ENCODE assay signal across 8 cellular contexts in the genomic region with DNA sequence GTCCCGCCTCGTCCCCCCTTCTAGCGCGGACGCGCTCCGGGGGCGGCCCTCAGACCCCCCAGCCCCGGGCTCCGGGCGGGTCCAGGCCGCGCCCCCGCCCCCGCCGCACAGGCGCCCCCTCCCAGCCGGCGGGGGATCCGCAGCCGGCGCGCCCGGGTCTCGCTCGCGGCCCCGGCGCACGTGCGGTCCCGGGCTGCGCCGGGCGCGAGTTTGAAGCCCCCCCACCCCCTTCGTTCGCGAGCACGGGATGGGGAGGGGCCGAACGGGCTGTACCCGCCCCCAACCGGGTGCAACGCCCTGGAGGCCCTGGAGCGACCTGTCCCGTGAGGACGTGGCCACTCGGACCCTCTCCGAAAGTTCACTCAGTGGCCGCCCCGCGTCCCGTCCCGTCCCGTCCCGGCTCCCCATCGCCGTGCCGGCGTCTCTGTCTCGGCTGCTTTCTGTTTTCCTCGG. TPM values are rescaled to one million over a fixed set of nuclear protein-coding genes. Genes with fewer than 3 reads are reported as not detected.
DNase-seq lines count a peak whose midpoint lies in the region; ATAC-seq and TF ChIP-seq lines count a peak whose summit lies in the region.

No MANE protein-coding gene starts in this region.

- peaks cover 12 to 14% of the 10 kb centered on the region in 2 donors for H3K4me1 Mint-ChIP-seq in effector memory CD8-positive, alpha-beta T cell (ENCODE audit: low read depth in 2 of 2)

- peak overlapping the region; percentile 87 to 88 for H3K4me3 Mint-ChIP-seq in effector memory CD8-positive, alpha-beta T cell

- peak overlapping the region; percentile 52 to 63 for H3K4me3 ChIP-seq in Panc1 (ENCODE audit: low read depth in 2 of 2, low read length in 2 of 2)
- H3K4me3 ChIP-seq in muscle layer of colon (ENCODE audit: low read depth in 1 of 2, low read length in 2 of 2), result peak overlapping the region; percentile 31 to 78

- H3K27me3 ChIP-seq in Panc1 (ENCODE audit: control insufficient read depth, insufficient read depth, low read length), result no peaks in the 10 kb centered on the region
- no peaks in the 10 kb centered on the region for H3K27me3 ChIP-seq in muscle layer of colon (ENCODE audit: control insufficient read depth in 1 of 2, insufficient read depth in 2 of 2, low read length in 2 of 2)

- in situ Hi-C loops in Panc1 (cut with HindIII; ENCODE audit: low pct_unique_long_range_greater_than_20kb, low sequenced_read_pairs), result no loop called here

- H3K27ac ChIP-seq in Panc1 (ENCODE audit: low read length) (peak overlapping the region; percentile 53; the same call in 1 of the 2 replicates), muscle layer of colon (ENCODE audit: low read depth, low read length) (peak overlapping the region; percentile 76)

- H3K9ac ChIP-seq in muscle layer of colon (ENCODE audit: low read length), result peak overlapping the region; percentile 61

- H3K9me3 ChIP-seq in Panc1 (ENCODE audit: control insufficient read depth, insufficient read depth, low read depth, low read length) (no peaks in the 10 kb centered on the region), muscle layer of colon (ENCODE audit: low read length) (no peaks in the 10 kb centered on the region)

- POLR2A ChIA-PET in Panc1 (lab: Charles Lee), result no interaction called here

- DNase-seq in NCI-H345 (lab: John Stamatoyannopoulos, UW), result peak; percentile 35
- DNase-seq in NCI-H345 treated with DMSO at 0.1 percent for 48 hours (lab: John Stamatoyannopoulos, UW; ENCODE audit: unreplicated experiment), result no peak
- DNase-seq in Panc1 (ENCODE audit: low read depth, low spot score), result no peak
- no peak for DNase-seq in effector memory CD8-positive, alpha-beta T cell
- DNase-seq in hippocampal formation (lab: John Stamatoyannopoulos, UW), result no peak

- peaks cover 47 to 52% of the 10 kb centered on the region in 2 donors for H3K27me3 Mint-ChIP-seq in effector memory CD8-positive, alpha-beta T cell

- TF ChIP-seq CTCF in Panc1 (IDR thresholded peaks at IDR 0.05), result no peak

- H3K4me1 ChIP-seq in Panc1 (ENCODE audit: control insufficient read depth, insufficient read depth, low read length) (peaks cover 9% of the 10 kb centered on the region), muscle layer of colon (ENCODE audit: insufficient read depth, low read length) (peaks cover 52% of the 10 kb centered on the region)

- intact Hi-C loops in Panc1 (cut with micrococcal nuclease; ENCODE audit: unreplicated experiment), result no loop called here

- CTCF ChIA-PET in Panc1 (lab: Charles Lee), result interaction anchor here (0.6 kb wide), 1 partner anchor 80 kb away, joined by 4 read pairs; no protein-coding TSS in a partner anchor

- BruUV-seq in Panc1 (replicated peaks; lab: Mats Ljungman, UMichigan), result no TSS peak

- peak; percentile 47 for ATAC-seq in Panc1
- peak; percentile 41 for ATAC-seq in effector memory CD8-positive, alpha-beta T cell (replicated peaks)
- no peak for ATAC-seq in GM19467 (IDR thresholded peaks at IDR 0.05; ENCODE audit: unreplicated experiment)
- ATAC-seq in HG02588 (IDR thresholded peaks at IDR 0.05; ENCODE audit: unreplicated experiment), result no peak

- no peaks in the 10 kb centered on the region for H3K36me3 Mint-ChIP-seq in effector memory CD8-positive, alpha-beta T cell (ENCODE audit: insufficient read depth)

- H3K36me3 ChIP-seq in Panc1 (ENCODE audit: control insufficient read depth, insufficient read depth, low read length) (no peaks in the 10 kb centered on the region), muscle layer of colon (ENCODE audit: insufficient read depth, low read length) (no peaks in the 10 kb centered on the region)

- H3K27ac Mint-ChIP-seq in effector memory CD8-positive, alpha-beta T cell, result peak overlapping the region in 1 of 2 donors; percentile 30

- no peaks in the 10 kb centered on the region for H3K9me3 Mint-ChIP-seq in effector memory CD8-positive, alpha-beta T cell

RNA-seq across cellular contexts. Expression of gene PTPRF, which starts 0.8 kb away (rescaled TPM):
- total RNA-seq in Panc1 (2021; ENCODE audit: unreplicated experiment), result 77.5 TPM
- 85.9 TPM for polyA plus RNA-seq in Panc1 (2012; ENCODE audit: insufficient read length)

Comparison
In these comparisons a context has a peak if more than half of its experiments do, and no peak if none do; other contexts are left out.
1. ATAC-seq: peak in Panc1 (single experiment) and effector memory CD8-positive, alpha-beta T cell (single experiment); none in GM19467 (single experiment) and HG02588 (single experiment).